Comparison of ENCODE assay signal across 1 cellular context in genomic region chr5:139341689-139342422, GRCh38.
TF ChIP-seq lines count a peak whose summit lies in the region.

Gene PAIP2 (plus strand): TSS chr5:139341854. CDS start chr5:139363785, 21,931 bp downstream.

TF ChIP-seq in K562, 482 proteins besides CTCF, POLR2A, EP300 and RAD21 (continued from another document and continues in another):
- TF ChIP-seq MGA (IDR thresholded peaks at IDR 0.05) (peak; percentile 28; the same call in 1 of the 2 replicates), CEBPB (tag; IDR thresholded peaks at IDR 0.05) (no peak), ARNT (IDR thresholded peaks at IDR 0.05) (no peak), SMARCA4 (IDR thresholded peaks at IDR 0.05) (no peak; the same call in 1 of the 2 replicates), ELF1 (tag; IDR thresholded peaks at IDR 0.05) (peak; percentile 80), SIN3B (IDR thresholded peaks at IDR 0.05; ENCODE audit: low read depth) (peak; percentile 47; the same call in 1 of the 2 replicates), STAT6 (CRISPR knock-in tag; IDR thresholded peaks at IDR 0.05) (peak; percentile 92; the same call in 1 of the 2 replicates), HDAC1 (IDR thresholded peaks at IDR 0.05) (peak in 1 of 2 experiments; percentile 83; a peak in 2 of 4 replicates), NR1H2 (CRISPR knock-in tag; IDR thresholded peaks at IDR 0.05) (no peak), HNRNPH1 (optimal IDR thresholded peaks at IDR 0.05; ENCODE audit: low read depth, low read length) (no peak), MITF (IDR thresholded peaks at IDR 0.05) (peak; percentile 25; the same call in 1 of the 2 replicates), TFAM (CRISPR knock-in tag; conservative IDR thresholded peaks at IDR 0.05) (no peak), ETS2 (tag; IDR thresholded peaks at IDR 0.05; ENCODE audit: borderline replicate concordance, poor library complexity, severe bottlenecking) (no peak), BRF1 (IDR thresholded peaks at IDR 0.05; ENCODE audit: borderline replicate concordance, extremely low read depth, insufficient read length) (no peak), MTF1 (CRISPR knock-in tag; IDR thresholded peaks at IDR 0.05; ENCODE audit: borderline replicate concordance) (no peak), ZNF76 (CRISPR knock-in tag; IDR thresholded peaks at IDR 0.05; ENCODE audit: borderline replicate concordance) (no peak), NR2C1 (IDR thresholded peaks at IDR 0.05) (no peak), NR2C1 (tag; IDR thresholded peaks at IDR 0.05) (peak; percentile 31; the same call in 1 of the 2 replicates), XRCC3 (IDR thresholded peaks at IDR 0.05) (no peak), ZNF23 (CRISPR knock-in tag; IDR thresholded peaks at IDR 0.05) (no peak), PBX2 (CRISPR knock-in tag; IDR thresholded peaks at IDR 0.05; ENCODE audit: low read depth) (no peak), PBX2 (tag; conservative IDR thresholded peaks at IDR 0.05; ENCODE audit: low read depth) (no peak), PKNOX1 (IDR thresholded peaks at IDR 0.05) (peak; percentile 80), ZNF444 (CRISPR knock-in tag; IDR thresholded peaks at IDR 0.05) (no peak), SAP30 (IDR thresholded peaks at IDR 0.05; ENCODE audit: borderline replicate concordance, insufficient read depth, low read depth, low read length, poor library complexity, severe bottlenecking) (peak; percentile 73), ATF4 (CRISPR knock-in tag; IDR thresholded peaks at IDR 0.05) (no peak)
